Comparison of ENCODE assay signal across 1 cellular context in the genomic region with DNA sequence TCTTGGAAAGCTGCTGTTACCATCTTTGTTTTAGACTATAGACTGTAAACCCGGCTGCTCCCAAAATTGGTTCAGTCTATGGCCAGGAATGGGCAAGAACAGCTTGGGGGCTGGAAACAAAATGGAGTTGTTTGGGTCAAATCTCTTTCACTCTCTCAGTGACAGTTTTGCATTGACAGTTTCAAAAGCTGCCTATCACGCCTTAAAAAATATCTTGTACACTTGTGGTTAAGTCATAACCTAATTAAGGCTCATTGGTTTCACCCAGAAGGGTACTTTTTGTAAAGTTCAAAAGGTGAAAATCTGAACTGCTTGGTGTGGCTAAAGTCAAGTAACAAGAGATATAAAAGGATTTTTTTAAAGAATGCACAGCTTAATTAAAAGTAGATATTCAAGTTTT.
TF ChIP-seq lines count a peak whose summit lies in the region.

No MANE protein-coding gene starts in this region.

TF ChIP-seq in GM12878, 131 proteins besides CTCF, POLR2A, EP300 and RAD21 (continued from another document):
- TF ChIP-seq, protein P1, sequence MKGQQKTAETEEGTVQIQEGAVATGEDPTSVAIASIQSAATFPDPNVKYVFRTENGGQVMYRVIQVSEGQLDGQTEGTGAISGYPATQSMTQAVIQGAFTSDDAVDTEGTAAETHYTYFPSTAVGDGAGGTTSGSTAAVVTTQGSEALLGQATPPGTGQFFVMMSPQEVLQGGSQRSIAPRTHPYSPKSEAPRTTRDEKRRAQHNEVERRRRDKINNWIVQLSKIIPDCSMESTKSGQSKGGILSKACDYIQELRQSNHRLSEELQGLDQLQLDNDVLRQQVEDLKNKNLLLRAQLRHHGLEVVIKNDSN (IDR thresholded peaks at IDR 0.05; ENCODE audit: borderline replicate concordance, extremely low read length, insufficient read depth, low read depth, low read length) = no peak
- TF ChIP-seq, protein P2, sequence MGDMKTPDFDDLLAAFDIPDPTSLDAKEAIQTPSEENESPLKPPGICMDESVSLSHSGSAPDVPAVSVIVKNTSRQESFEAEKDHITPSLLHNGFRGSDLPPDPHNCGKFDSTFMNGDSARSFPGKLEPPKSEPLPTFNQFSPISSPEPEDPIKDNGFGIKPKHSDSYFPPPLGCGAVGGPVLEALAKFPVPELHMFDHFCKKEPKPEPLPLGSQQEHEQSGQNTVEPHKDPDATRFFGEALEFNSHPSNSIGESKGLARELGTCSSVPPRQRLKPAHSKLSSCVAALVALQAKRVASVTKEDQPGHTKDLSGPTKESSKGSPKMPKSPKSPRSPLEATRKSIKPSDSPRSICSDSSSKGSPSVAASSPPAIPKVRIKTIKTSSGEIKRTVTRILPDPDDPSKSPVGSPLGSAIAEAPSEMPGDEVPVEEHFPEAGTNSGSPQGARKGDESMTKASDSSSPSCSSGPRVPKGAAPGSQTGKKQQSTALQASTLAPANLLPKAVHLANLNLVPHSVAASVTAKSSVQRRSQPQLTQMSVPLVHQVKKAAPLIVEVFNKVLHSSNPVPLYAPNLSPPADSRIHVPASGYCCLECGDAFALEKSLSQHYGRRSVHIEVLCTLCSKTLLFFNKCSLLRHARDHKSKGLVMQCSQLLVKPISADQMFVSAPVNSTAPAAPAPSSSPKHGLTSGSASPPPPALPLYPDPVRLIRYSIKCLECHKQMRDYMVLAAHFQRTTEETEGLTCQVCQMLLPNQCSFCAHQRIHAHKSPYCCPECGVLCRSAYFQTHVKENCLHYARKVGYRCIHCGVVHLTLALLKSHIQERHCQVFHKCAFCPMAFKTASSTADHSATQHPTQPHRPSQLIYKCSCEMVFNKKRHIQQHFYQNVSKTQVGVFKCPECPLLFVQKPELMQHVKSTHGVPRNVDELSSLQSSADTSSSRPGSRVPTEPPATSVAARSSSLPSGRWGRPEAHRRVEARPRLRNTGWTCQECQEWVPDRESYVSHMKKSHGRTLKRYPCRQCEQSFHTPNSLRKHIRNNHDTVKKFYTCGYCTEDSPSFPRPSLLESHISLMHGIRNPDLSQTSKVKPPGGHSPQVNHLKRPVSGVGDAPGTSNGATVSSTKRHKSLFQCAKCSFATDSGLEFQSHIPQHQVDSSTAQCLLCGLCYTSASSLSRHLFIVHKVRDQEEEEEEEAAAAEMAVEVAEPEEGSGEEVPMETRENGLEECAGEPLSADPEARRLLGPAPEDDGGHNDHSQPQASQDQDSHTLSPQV (IDR thresholded peaks at IDR 0.05) = peak; percentile 98
- TF ChIP-seq RAD51 (IDR thresholded peaks at IDR 0.05) = no peak
- 0 out of 2 replicates have a peak, but pooled peaks have one; percentile 53 for TF ChIP-seq DPF2 (IDR thresholded peaks at IDR 0.05)
- TF ChIP-seq ZNF24 (IDR thresholded peaks at IDR 0.05) = peak; percentile 58; the same call in 1 of the 2 replicates
- 0 out of 2 replicates have a peak, but pooled peaks have one; percentile 66 for TF ChIP-seq STAT3 (IDR thresholded peaks at IDR 0.05; ENCODE audit: low read depth, low read length)
- no peak for TF ChIP-seq FOXK2 (IDR thresholded peaks at IDR 0.05)
- TF ChIP-seq, protein P3, sequence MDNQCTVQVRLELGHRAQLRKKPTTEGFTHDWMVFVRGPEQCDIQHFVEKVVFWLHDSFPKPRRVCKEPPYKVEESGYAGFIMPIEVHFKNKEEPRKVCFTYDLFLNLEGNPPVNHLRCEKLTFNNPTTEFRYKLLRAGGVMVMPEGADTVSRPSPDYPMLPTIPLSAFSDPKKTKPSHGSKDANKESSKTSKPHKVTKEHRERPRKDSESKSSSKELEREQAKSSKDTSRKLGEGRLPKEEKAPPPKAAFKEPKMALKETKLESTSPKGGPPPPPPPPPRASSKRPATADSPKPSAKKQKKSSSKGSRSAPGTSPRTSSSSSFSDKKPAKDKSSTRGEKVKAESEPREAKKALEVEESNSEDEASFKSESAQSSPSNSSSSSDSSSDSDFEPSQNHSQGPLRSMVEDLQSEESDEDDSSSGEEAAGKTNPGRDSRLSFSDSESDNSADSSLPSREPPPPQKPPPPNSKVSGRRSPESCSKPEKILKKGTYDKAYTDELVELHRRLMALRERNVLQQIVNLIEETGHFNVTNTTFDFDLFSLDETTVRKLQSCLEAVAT (IDR thresholded peaks at IDR 0.05) = 0 out of 2 replicates have a peak, but pooled peaks have one; percentile 24
- TF ChIP-seq TCF12 (IDR thresholded peaks at IDR 0.05; ENCODE audit: low read depth, low read length) = no peak
- TF ChIP-seq, protein P4, sequence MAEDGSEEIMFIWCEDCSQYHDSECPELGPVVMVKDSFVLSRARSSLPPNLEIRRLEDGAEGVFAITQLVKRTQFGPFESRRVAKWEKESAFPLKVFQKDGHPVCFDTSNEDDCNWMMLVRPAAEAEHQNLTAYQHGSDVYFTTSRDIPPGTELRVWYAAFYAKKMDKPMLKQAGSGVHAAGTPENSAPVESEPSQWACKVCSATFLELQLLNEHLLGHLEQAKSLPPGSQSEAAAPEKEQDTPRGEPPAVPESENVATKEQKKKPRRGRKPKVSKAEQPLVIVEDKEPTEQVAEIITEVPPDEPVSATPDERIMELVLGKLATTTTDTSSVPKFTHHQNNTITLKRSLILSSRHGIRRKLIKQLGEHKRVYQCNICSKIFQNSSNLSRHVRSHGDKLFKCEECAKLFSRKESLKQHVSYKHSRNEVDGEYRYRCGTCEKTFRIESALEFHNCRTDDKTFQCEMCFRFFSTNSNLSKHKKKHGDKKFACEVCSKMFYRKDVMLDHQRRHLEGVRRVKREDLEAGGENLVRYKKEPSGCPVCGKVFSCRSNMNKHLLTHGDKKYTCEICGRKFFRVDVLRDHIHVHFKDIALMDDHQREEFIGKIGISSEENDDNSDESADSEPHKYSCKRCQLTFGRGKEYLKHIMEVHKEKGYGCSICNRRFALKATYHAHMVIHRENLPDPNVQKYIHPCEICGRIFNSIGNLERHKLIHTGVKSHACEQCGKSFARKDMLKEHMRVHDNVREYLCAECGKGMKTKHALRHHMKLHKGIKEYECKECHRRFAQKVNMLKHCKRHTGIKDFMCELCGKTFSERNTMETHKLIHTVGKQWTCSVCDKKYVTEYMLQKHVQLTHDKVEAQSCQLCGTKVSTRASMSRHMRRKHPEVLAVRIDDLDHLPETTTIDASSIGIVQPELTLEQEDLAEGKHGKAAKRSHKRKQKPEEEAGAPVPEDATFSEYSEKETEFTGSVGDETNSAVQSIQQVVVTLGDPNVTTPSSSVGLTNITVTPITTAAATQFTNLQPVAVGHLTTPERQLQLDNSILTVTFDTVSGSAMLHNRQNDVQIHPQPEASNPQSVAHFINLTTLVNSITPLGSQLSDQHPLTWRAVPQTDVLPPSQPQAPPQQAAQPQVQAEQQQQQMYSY (CRISPR knock-in tag; IDR thresholded peaks at IDR 0.05) = peak; percentile 73; the same call in 1 of the 2 replicates
- no peak for TF ChIP-seq RB1 (IDR thresholded peaks at IDR 0.05; ENCODE audit: borderline replicate concordance)
- TF ChIP-seq SUPT20H (IDR thresholded peaks at IDR 0.05; ENCODE audit: borderline replicate concordance, control insufficient read depth, low read depth, low read length) = no peak
- TF ChIP-seq TAF1 (IDR thresholded peaks at IDR 0.05; ENCODE audit: borderline replicate concordance, low read depth, low read length) = no peak
- 0 out of 2 replicates have a peak, but pooled peaks have one; percentile 21 for TF ChIP-seq GABPA (IDR thresholded peaks at IDR 0.05; ENCODE audit: low read depth)
- peak; percentile 55; the same call in 1 of the 2 replicates for TF ChIP-seq ZNF217 (IDR thresholded peaks at IDR 0.05)
- no peak for TF ChIP-seq NBN (IDR thresholded peaks at IDR 0.05)
- TF ChIP-seq, protein P5, sequence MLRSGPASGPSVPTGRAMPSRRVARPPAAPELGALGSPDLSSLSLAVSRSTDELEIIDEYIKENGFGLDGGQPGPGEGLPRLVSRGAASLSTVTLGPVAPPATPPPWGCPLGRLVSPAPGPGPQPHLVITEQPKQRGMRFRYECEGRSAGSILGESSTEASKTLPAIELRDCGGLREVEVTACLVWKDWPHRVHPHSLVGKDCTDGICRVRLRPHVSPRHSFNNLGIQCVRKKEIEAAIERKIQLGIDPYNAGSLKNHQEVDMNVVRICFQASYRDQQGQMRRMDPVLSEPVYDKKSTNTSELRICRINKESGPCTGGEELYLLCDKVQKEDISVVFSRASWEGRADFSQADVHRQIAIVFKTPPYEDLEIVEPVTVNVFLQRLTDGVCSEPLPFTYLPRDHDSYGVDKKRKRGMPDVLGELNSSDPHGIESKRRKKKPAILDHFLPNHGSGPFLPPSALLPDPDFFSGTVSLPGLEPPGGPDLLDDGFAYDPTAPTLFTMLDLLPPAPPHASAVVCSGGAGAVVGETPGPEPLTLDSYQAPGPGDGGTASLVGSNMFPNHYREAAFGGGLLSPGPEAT (IDR thresholded peaks at IDR 0.05; ENCODE audit: low read depth) = peak; percentile 89
- TF ChIP-seq, protein P6, sequence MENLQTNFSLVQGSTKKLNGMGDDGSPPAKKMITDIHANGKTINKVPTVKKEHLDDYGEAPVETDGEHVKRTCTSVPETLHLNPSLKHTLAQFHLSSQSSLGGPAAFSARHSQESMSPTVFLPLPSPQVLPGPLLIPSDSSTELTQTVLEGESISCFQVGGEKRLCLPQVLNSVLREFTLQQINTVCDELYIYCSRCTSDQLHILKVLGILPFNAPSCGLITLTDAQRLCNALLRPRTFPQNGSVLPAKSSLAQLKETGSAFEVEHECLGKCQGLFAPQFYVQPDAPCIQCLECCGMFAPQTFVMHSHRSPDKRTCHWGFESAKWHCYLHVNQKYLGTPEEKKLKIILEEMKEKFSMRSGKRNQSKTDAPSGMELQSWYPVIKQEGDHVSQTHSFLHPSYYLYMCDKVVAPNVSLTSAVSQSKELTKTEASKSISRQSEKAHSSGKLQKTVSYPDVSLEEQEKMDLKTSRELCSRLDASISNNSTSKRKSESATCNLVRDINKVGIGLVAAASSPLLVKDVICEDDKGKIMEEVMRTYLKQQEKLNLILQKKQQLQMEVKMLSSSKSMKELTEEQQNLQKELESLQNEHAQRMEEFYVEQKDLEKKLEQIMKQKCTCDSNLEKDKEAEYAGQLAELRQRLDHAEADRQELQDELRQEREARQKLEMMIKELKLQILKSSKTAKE (IDR thresholded peaks at IDR 0.05; ENCODE audit: low read depth, poor library complexity, severe bottlenecking) = peak; percentile 90
- peak; percentile 43; the same call in 1 of the 2 replicates for TF ChIP-seq PAX5 (IDR thresholded peaks at IDR 0.05; ENCODE audit: borderline replicate concordance, low read depth, low read length)
- TF ChIP-seq MEF2B (IDR thresholded peaks at IDR 0.05; ENCODE audit: partially characterized antibody, poor library complexity, severe bottlenecking) = peak; percentile 94
